1 cellular context compared by ENCODE assay signal in genomic region chr19:46975011-46975917, GRCh38.
TF ChIP-seq lines count a peak whose summit lies in the region.

No MANE protein-coding gene starts in this region.

TF ChIP-seq in SK-N-SH, 30 proteins besides CTCF, POLR2A, EP300 and RAD21 (continued from another document):
- no peak for TF ChIP-seq REST (IDR thresholded peaks at IDR 0.05; ENCODE audit: low read depth, low read length)
- no peak for TF ChIP-seq RCOR1 (IDR thresholded peaks at IDR 0.05; ENCODE audit: low read length)
- no peak for TF ChIP-seq MEF2A (IDR thresholded peaks at IDR 0.05; ENCODE audit: borderline replicate concordance, low read depth)
- no peak for TF ChIP-seq USF2 (IDR thresholded peaks at IDR 0.05; ENCODE audit: borderline replicate concordance, low read depth, low read length)
- TF ChIP-seq RFX5 (IDR thresholded peaks at IDR 0.05; ENCODE audit: low read length) = no peak
- no peak for TF ChIP-seq SIN3A (IDR thresholded peaks at IDR 0.05; ENCODE audit: borderline replicate concordance, low read depth, low read length)
TF ChIP-seq in SK-N-SH: peak in this region for 0.
